Comparison of ENCODE assay signal across 28 cellular contexts in genomic region chrX:136847874-136848273, GRCh38. TPM values are rescaled to one million over a fixed set of nuclear protein-coding genes. Genes with fewer than 3 reads are reported as not detected.
A peak's percentile ranks its signal among the peaks of the same experiment; 100 is the strongest.
DNase-seq lines count a peak whose midpoint lies in the region; ATAC-seq, FAIRE-seq and TF ChIP-seq lines count a peak whose summit lies in the region.
"Had no signal": no experiment of that assay in that cellular context is flagged by ENCODE, and none has a peak within 500 bp of the region (broad histone marks: within the 10 kb centered on the region; RNA-seq: fewer than 3 reads in every experiment).

No MANE protein-coding gene starts in this region.

- H3K36me3 ChIP-seq in thyroid gland: peaks cover 0 to 6% of the 10 kb centered on the region in 2 donors
- H3K36me3 ChIP-seq: breast epithelium had no signal

- no peak for DNase-seq in GM12892 (ENCODE audit: insufficient read length)
- peak; percentile 75 for DNase-seq in OCI-M1 (lab: John Stamatoyannopoulos, UW)
- DNase-seq in activated T-helper 2 cell treated with anti-CD3 and anti-CD28 coated beads, Interferon-gamma antibody, Interleukin-2, Interleukin-4, amounts not matched to agents 10 μg/mL and 5 μg/mL and 100 μg/mL, durations not matched to agents 14 hours and 24 hours and 36 hours (ENCODE audit: low spot score): peak; percentile 17
- DNase-seq in non-pigmented ciliary epithelial cell (ENCODE audit: low read depth): peak; percentile 6
- DNase-seq in thyroid gland: no peak
- DNase-seq in stimulated activated CD4-positive, alpha-beta T cell treated with anti-CD3 and anti-CD28 coated beads, Interleukin-4, amount 100 ng/mL, for 4 hours: no peak
- DNase-seq: activated T-cell treated with anti-CD3 and anti-CD28 coated beads, Interleukin-2, amount 50 U/mL, for 1 hour; effector CD8-positive, alpha-beta T cell; foreskin fibroblast; heart right ventricle; kidney glomerular epithelial cell; mucosa of descending colon; NCI-H1105; NCI-H2029; NCI-H2227 treated with DMSO at 0.1 percent for 48 hours; NCI-H69; Peyer's patch; SHP77 treated with DMSO at 0.1 percent for 48 hours; small intestine had no signal

- no peak overlapping the region for H3K4me3 ChIP-seq in thyroid gland (replicated peaks in 1 of 3)
- H3K4me3 ChIP-seq: breast epithelium, heart right ventricle, mucosa of descending colon, Peyer's patch had no signal

- no peaks in the 10 kb centered on the region for H3K9me3 ChIP-seq in thyroid gland
- H3K9me3 ChIP-seq: heart right ventricle, mucosa of descending colon, Peyer's patch had no signal

- no peak for ATAC-seq in GM21717 (IDR thresholded peaks at IDR 0.05; ENCODE audit: unreplicated experiment)
- ATAC-seq: HepG2; mucosa of descending colon; natural killer cell treated with Interleukin-12 subunit alpha and Interleukin-12 subunit beta and Interleukin-15 and Interleukin-18, amount 100 ng/mL, for 72 hours had no signal

- H3K27me3 Mint-ChIP-seq in activated T-helper 2 cell treated with anti-CD3 and anti-CD28 coated beads, Interferon-gamma antibody, Interleukin-2, Interleukin-4, amounts not matched to agents 10 μg/mL and 5 μg/mL and 100 μg/mL, durations not matched to agents 14 hours and 24 hours and 36 hours (ENCODE audit: low read depth): no peaks in the 10 kb centered on the region
- H3K27me3 Mint-ChIP-seq: CD4-positive, CD25-positive, alpha-beta regulatory T cell; natural killer cell treated with Interleukin-12 subunit alpha and Interleukin-12 subunit beta and Interleukin-15 and Interleukin-18, amount 100 ng/mL, for 72 hours; type B pancreatic cell had no signal

- peak overlapping the region; percentile 91 for H3K27ac Mint-ChIP-seq in activated T-helper 2 cell treated with anti-CD3 and anti-CD28 coated beads, Interferon-gamma antibody, Interleukin-2, Interleukin-4, amounts not matched to agents 10 μg/mL and 5 μg/mL and 100 μg/mL, durations not matched to agents 14 hours and 24 hours and 36 hours
- H3K27ac Mint-ChIP-seq: CD4-positive, CD25-positive, alpha-beta regulatory T cell; natural killer cell treated with Interleukin-12 subunit alpha and Interleukin-12 subunit beta and Interleukin-15 and Interleukin-18, amount 100 ng/mL, for 72 hours; type B pancreatic cell had no signal

- peaks cover 67% of the 10 kb centered on the region for H3K36me3 Mint-ChIP-seq in activated T-helper 2 cell treated with anti-CD3 and anti-CD28 coated beads, Interferon-gamma antibody, Interleukin-2, Interleukin-4, amounts not matched to agents 10 μg/mL and 5 μg/mL and 100 μg/mL, durations not matched to agents 14 hours and 24 hours and 36 hours (ENCODE audit: low read depth)

- intact Hi-C loops in activated T-helper 2 cell treated with anti-CD3 and anti-CD28 coated beads, Interferon-gamma antibody, Interleukin-2, Interleukin-4, amounts not matched to agents 10 μg/mL and 5 μg/mL and 100 μg/mL, durations not matched to agents 14 hours and 24 hours and 36 hours (cut with micrococcal nuclease): loop anchor here (1.0 to 5.0 kb wide), 3 partner anchors 36 to 136 kb away; partner anchors contain the start of gene ARHGEF6
- intact Hi-C loops in thyroid gland (cut with DNase I): no loop called here

- no peaks in the 10 kb centered on the region for H3K4me1 ChIP-seq in thyroid gland
- H3K4me1 ChIP-seq: breast epithelium, Peyer's patch had no signal

- no peak for TF ChIP-seq CTCF in thyroid gland (IDR thresholded peaks at IDR 0.05)

- no peaks in the 10 kb centered on the region for H3K27me3 ChIP-seq in thyroid gland
- H3K27me3 ChIP-seq: breast epithelium, heart right ventricle, Peyer's patch had no signal

- WGBS in thyroid gland, 2 donors: 70 to 95% methylated on average over 2 of the region's 2 CpGs

- peaks cover 17% of the 10 kb centered on the region for H3K4me1 Mint-ChIP-seq in activated T-helper 2 cell treated with anti-CD3 and anti-CD28 coated beads, Interferon-gamma antibody, Interleukin-2, Interleukin-4, amounts not matched to agents 10 μg/mL and 5 μg/mL and 100 μg/mL, durations not matched to agents 14 hours and 24 hours and 36 hours (ENCODE audit: low read depth)

- H3K4me3 Mint-ChIP-seq in activated T-helper 2 cell treated with anti-CD3 and anti-CD28 coated beads, Interferon-gamma antibody, Interleukin-2, Interleukin-4, amounts not matched to agents 10 μg/mL and 5 μg/mL and 100 μg/mL, durations not matched to agents 14 hours and 24 hours and 36 hours (ENCODE audit: low read depth): peak overlapping the region; percentile 78
- H3K4me3 Mint-ChIP-seq: CD4-positive, CD25-positive, alpha-beta regulatory T cell; natural killer cell treated with Interleukin-12 subunit alpha and Interleukin-12 subunit beta and Interleukin-15 and Interleukin-18, amount 100 ng/mL, for 72 hours; type B pancreatic cell had no signal

- H3K9me3 Mint-ChIP-seq in activated T-helper 2 cell treated with anti-CD3 and anti-CD28 coated beads, Interferon-gamma antibody, Interleukin-2, Interleukin-4, amounts not matched to agents 10 μg/mL and 5 μg/mL and 100 μg/mL, durations not matched to agents 14 hours and 24 hours and 36 hours: peaks cover 10% of the 10 kb centered on the region
- H3K9me3 Mint-ChIP-seq: CD4-positive, CD25-positive, alpha-beta regulatory T cell; natural killer cell treated with Interleukin-12 subunit alpha and Interleukin-12 subunit beta and Interleukin-15 and Interleukin-18, amount 100 ng/mL, for 72 hours had no signal

- TF ChIP-seq POLR2A in GM12892 (IDR thresholded peaks at IDR 0.05; ENCODE audit: low read depth, low read length) (no peak), thyroid gland (IDR thresholded peaks at IDR 0.05) (no peak)

- FAIRE-seq in GM12892 (lab: Jason Lieb, UNC): peak; percentile 63
- FAIRE-seq: D721Med, GM12891, H54, HepG2, small intestine had no signal

- no peak overlapping the region for H3K27ac ChIP-seq in thyroid gland
- H3K27ac ChIP-seq: breast epithelium, Peyer's patch had no signal

RNA-seq across cellular contexts. Expression of gene RBMX, which starts 32.7 kb away (rescaled TPM):
- polyA plus RNA-seq in GM12892 (2012; ENCODE audit: missing spikeins): 236 TPM
- 287 and 311 TPM in 2 replicates for total RNA-seq in activated T-helper 2 cell treated with anti-CD3 and anti-CD28 coated beads, Interferon-gamma antibody, Interleukin-2, Interleukin-4, amounts not matched to agents 10 μg/mL and 5 μg/mL and 100 μg/mL, durations not matched to agents 14 hours and 24 hours and 36 hours
- total RNA-seq in thyroid gland: 100 to 1,000 TPM; 205 to 361 (median 236) TPM

Comparison
In these comparisons a context has a peak if more than half of its experiments do, and no peak if none do; other contexts are left out.
1. DNase-seq: peak in OCI-M1 (single experiment), activated T-helper 2 cell treated with anti-CD3 and anti-CD28 coated beads, Interferon-gamma antibody, Interleukin-2, Interleukin-4, amounts not matched to agents 10 μg/mL and 5 μg/mL and 100 μg/mL, durations not matched to agents 14 hours and 24 hours and 36 hours (single experiment) and non-pigmented ciliary epithelial cell (single experiment); none in GM12892 (single experiment), thyroid gland (0 of 2) and stimulated activated CD4-positive, alpha-beta T cell treated with anti-CD3 and anti-CD28 coated beads, Interleukin-4, amount 100 ng/mL, for 4 hours (0 of 2).